Comparison of ENCODE assay signal across 1 cellular context in the genomic region with DNA sequence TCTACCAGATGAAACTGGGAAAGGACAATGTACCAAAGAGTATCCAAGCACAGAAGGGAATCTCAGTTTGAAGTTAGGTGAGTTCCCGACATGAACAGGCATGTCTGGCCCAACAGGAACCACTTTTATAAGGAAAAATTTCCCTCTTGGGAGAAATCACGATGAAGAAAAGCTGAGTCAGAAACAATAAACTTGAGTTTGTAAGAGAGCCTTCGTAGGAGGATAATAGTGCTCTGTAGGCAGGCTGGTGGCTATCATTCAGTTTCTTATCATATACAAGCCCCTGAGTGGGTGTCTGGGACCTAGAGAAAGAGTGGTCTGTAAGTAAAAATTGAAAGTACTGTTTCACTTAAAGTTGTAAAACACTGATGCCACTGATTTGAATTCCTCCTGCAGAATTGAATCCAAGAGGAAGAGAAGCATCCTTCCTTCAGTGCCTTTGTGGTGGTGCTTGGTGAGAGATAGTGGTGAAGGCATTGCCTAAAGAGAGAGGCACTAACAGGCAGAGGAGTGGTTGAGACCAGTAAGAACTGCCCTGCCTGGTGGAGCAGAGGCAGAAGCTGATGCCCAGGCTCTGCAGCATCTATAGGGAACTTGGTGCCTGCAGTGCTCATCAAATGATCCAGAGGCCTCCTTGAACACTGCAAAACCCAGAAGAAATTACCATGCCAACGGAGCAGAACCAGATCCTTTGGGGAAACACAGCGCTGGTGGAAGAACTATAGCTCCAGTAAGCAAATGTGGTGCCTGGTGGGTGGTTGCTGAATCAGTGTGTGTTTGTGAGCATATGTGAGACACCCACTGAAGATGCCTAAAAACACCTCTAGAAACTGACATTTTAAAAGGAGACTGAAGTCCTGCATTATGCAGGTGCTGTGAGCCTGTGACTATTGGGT.
TF ChIP-seq lines count a peak whose summit lies in the region.

No MANE protein-coding gene starts in this region.

TF ChIP-seq in IMR-90, 13 proteins besides CTCF, POLR2A, EP300 and RAD21:
- TF ChIP-seq FOS (IDR thresholded peaks at IDR 0.05; ENCODE audit: low read depth, low read length): no peak
- no peak for TF ChIP-seq CEBPB (IDR thresholded peaks at IDR 0.05; ENCODE audit: low read depth, low read length)
- TF ChIP-seq, protein P1, sequence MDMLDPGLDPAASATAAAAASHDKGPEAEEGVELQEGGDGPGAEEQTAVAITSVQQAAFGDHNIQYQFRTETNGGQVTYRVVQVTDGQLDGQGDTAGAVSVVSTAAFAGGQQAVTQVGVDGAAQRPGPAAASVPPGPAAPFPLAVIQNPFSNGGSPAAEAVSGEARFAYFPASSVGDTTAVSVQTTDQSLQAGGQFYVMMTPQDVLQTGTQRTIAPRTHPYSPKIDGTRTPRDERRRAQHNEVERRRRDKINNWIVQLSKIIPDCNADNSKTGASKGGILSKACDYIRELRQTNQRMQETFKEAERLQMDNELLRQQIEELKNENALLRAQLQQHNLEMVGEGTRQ (IDR thresholded peaks at IDR 0.05; ENCODE audit: low read depth, low read length): no peak
- TF ChIP-seq RCOR1 (IDR thresholded peaks at IDR 0.05; ENCODE audit: insufficient replicate concordance, low read length): no peak
- no peak for TF ChIP-seq RFX5 (IDR thresholded peaks at IDR 0.05; ENCODE audit: low read depth, low read length)
- no peak for TF ChIP-seq SMC3 (IDR thresholded peaks at IDR 0.05; ENCODE audit: low read depth, low read length)
- no peak for TF ChIP-seq MAZ (IDR thresholded peaks at IDR 0.05; ENCODE audit: borderline replicate concordance, low read depth, low read length)
- no peak for TF ChIP-seq BHLHE40 (IDR thresholded peaks at IDR 0.05; ENCODE audit: low read depth, low read length)
- TF ChIP-seq ELK1 (IDR thresholded peaks at IDR 0.05; ENCODE audit: borderline replicate concordance, low read depth, low read length): no peak
- TF ChIP-seq MXI1 (IDR thresholded peaks at IDR 0.05; ENCODE audit: borderline replicate concordance, low read depth, low read length): no peak
- no peak for TF ChIP-seq NFE2L2 (IDR thresholded peaks at IDR 0.05; ENCODE audit: low read depth, low read length)
- no peak for TF ChIP-seq MAFK (IDR thresholded peaks at IDR 0.05; ENCODE audit: low read depth, low read length)
